ENCODE assay signal across 5 cellular contexts in the genomic region with DNA sequence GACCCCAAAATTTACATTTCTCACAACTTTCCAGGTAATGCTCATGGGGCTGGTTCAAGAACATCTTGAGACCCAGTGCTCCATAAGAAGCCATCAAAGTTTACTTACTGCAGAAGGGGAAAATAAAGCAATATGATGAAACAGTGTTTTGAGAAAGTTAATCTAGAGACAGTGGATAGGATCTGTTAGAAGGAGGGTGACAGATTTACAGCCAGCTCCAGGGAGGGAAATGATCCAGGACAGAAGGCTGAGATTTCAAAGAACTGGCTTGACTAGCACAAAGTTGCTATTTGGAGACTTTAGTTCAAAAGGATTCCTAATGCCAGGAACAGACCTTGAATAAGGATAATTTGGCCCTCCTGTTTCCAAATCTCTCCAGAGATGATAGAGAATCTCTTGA.
"Had no signal": no experiment of that assay in that cellular context is flagged by ENCODE, and none has a peak within 500 bp of the region (broad histone marks: within the 10 kb centered on the region; RNA-seq: fewer than 3 reads in every experiment).

No MANE protein-coding gene starts in this region.

- H3K27ac Mint-ChIP-seq: GM23338, H9, IgD-negative memory B cell had no signal

- H3K4me2 ChIP-seq: GM23338 had no signal

- H3K4me3 ChIP-seq: GM23338 had no signal

- H3K27ac ChIP-seq: HL-60 had no signal

- H3K4me1 Mint-ChIP-seq: IgD-negative memory B cell had no signal

- H3K27me3 Mint-ChIP-seq: IgD-negative memory B cell had no signal

- H3K36me3 Mint-ChIP-seq: IgD-negative memory B cell had no signal

- H3K4me3 Mint-ChIP-seq: GM23338, H9, IgD-negative memory B cell had no signal

- DNase-seq: H9, HCEC 1CT had no signal

- H3K9me3 Mint-ChIP-seq: GM23338, H9 had no signal

- H2AFZ ChIP-seq: GM23338 had no signal
